In the genomic region with DNA sequence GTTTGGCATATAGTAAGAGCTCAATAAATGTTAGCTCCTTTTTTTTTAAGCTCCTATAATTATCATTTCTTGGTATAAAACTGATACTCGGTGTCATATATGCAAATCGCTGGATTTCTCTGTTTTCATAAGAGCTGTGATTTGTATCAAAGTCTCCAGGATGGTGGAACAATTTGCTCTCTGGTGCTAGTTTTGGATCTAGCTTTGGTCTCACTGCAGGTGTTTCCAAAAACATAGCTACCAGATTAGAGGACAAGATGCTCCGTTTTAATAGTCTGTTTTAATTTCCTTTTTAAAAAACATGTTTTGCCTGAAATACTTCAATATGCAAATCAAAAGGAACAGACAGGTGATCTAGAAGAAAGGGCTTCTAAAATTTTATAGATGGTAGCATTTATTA, we compare ENCODE assay signal across 21 cellular contexts.
"Had no signal": no experiment of that assay in that cellular context is flagged by ENCODE, and none has a peak within 500 bp of the region (broad histone marks: within the 10 kb centered on the region; RNA-seq: fewer than 3 reads in every experiment).

No MANE protein-coding gene starts in this region.

- FAIRE-seq: urothelium cell line had no signal

- DNase-seq: stimulated activated CD4-positive, alpha-beta T cell treated with anti-CD3 and anti-CD28 coated beads, Interleukin-2, amount 100 ng/mL, for 48 hours; stimulated activated CD4-positive, alpha-beta T cell treated with anti-CD3 and anti-CD28 coated beads, Interleukin-4, amount 100 ng/mL, for 1 hour; stimulated activated CD4-positive, alpha-beta T cell treated with anti-CD3 and anti-CD28 coated beads, Interleukin-4, amount 100 ng/mL, for 24 hours; stimulated activated CD4-positive, alpha-beta T cell treated with anti-CD3 and anti-CD28 coated beads, Interleukin-4, amount 100 ng/mL, for 4 hours; stimulated activated CD8-positive, alpha-beta memory T cell treated with anti-CD3 and anti-CD28 coated beads, Interleukin-4, amount 100 ng/mL, for 48 hours; stimulated activated naive B cell treated with anti-CD40 and anti-IgM and Interleukin-4, amounts not matched to agents 10 μg/mL and 1 μg/mL and 100 μg/mL, for 72 hours; stimulated activated naive CD4-positive, alpha-beta T cell; stimulated activated naive CD4-positive, alpha-beta T cell treated with Interleukin-2 at 50 U/mL for 16 hours; stimulated activated naive CD8-positive, alpha-beta T cell treated with anti-CD3 and anti-CD28 coated beads, Interleukin-15, amount 100 ng/mL, for 72 hours; stimulated activated naive CD8-positive, alpha-beta T cell treated with anti-CD3 and anti-CD28 coated beads, Interleukin-15, Interleukin-2, amounts not matched to agents 100 U/mL and 50 U/mL, for 24 hours; stomach; substantia nigra; testis; thyroid gland; tibial artery; transverse colon; trophoblast cell; upper lobe of left lung; upper lobe of right lung; uterus had no signal
